8 cellular contexts compared by ENCODE assay signal in the genomic region with DNA sequence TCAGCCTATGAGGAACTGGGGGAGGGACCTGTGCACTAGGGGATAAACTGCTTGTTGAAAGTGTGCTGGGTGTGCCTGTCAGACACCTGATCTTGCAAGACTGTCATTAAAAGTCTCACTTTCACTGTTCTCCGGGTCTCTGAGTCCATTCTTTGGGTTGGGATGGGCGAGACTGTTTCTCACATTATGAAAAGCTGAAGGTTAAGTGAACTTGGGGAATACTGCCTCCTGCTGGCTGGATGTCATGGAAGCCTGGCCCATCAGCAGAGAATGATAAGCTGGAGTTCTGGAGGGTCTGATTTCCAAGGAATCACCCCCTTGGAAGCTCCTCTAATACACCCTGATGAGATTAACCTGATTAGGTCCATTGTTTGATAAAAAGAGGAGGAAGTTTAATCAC. TPM values are rescaled to one million over a fixed set of nuclear protein-coding genes. Genes with fewer than 3 reads are reported as not detected.
DNase-seq lines count a peak whose midpoint lies in the region; ATAC-seq and TF ChIP-seq lines count a peak whose summit lies in the region.

No MANE protein-coding gene starts in this region.

- no peak overlapping the region for H3K9ac ChIP-seq in H9 (ENCODE audit: extremely low read depth, insufficient read length, low read length)

- TF ChIP-seq CTCF in H9 (conservative IDR thresholded peaks at IDR 0.05) (peak; percentile 75), esophagus muscularis mucosa (IDR thresholded peaks at IDR 0.05) (peak in 1 of 3 experiments; percentile 28)

- H3K79me1 ChIP-seq in H9 (ENCODE audit: insufficient read depth, low read depth, low read length, poor library complexity, severe bottlenecking) = no peaks in the 10 kb centered on the region

- H3K36me3 Mint-ChIP-seq in H9 (ENCODE audit: insufficient read depth in 1 of 3, low read depth in 3 of 3) = no peaks in the 10 kb centered on the region; a peak in 1 of 7 replicates

- no peak for TF ChIP-seq EP300 in esophagus muscularis mucosa (IDR thresholded peaks at IDR 0.05)

- peaks cover 85% of the 10 kb centered on the region for H3K27me3 ChIP-seq in H9 (ENCODE audit: insufficient read depth, low read length)
- peaks cover 0 to 37% (median 0%) of the 10 kb centered on the region in 4 donors for H3K27me3 ChIP-seq in esophagus muscularis mucosa

- H2BK12ac ChIP-seq in H9 (ENCODE audit: insufficient read length, low read depth, low read length) = no peak overlapping the region

- H3K27ac Mint-ChIP-seq in H9 = no peak overlapping the region

- no peak overlapping the region for H4K8ac ChIP-seq in H9 (replicated peaks; ENCODE audit: insufficient read length, low read depth, low read length)

- H3K9me3 ChIP-seq in H9 (ENCODE audit: control insufficient read depth, low read depth, low read length) (no peaks in the 10 kb centered on the region), esophagus muscularis mucosa (no peaks in the 10 kb centered on the region)

- H4K91ac ChIP-seq in H9 (ENCODE audit: insufficient read length, low read depth, low read length) = no peak overlapping the region

- no peak overlapping the region for H2AFZ ChIP-seq in H9 (ENCODE audit: low read length)

- no peak overlapping the region for H3K4me3 Mint-ChIP-seq in H9

- TF ChIP-seq POLR2A in esophagus muscularis mucosa (IDR thresholded peaks at IDR 0.05; ENCODE audit: low read depth) = no peak

- H3K23ac ChIP-seq in H9 (ENCODE audit: insufficient read length, low read depth, low read length) = no peak overlapping the region

- H3T11ph ChIP-seq in H9 (ENCODE audit: low read length) = no peak overlapping the region

- no peak overlapping the region for H4K5ac ChIP-seq in H9 (ENCODE audit: insufficient read length, low read depth, low read length)

- H3K4me3 ChIP-seq in esophagus muscularis mucosa = no peak overlapping the region

- no peaks in the 10 kb centered on the region for H3K36me3 ChIP-seq in esophagus muscularis mucosa

- H3K4me1 Mint-ChIP-seq in H9 = peaks cover 0 to 3% of the 10 kb centered on the region in 2 experiments; a peak in 1 of 4 replicates

- H3K4me1 ChIP-seq in H9 (ENCODE audit: insufficient read depth, low read length) (no peaks in the 10 kb centered on the region), esophagus muscularis mucosa (no peaks in the 10 kb centered on the region)

- H3K56ac ChIP-seq in H9 (ENCODE audit: insufficient read length, low read depth, low read length) = no peak overlapping the region

- no CpG with 5 or more reads among the region's 2 CpGs for WGBS in H9 (ENCODE audit: extremely low coverage, insufficient read length, low lambda C conversion rate)
- 14% methylated on average over 2 of the region's 2 CpGs for WGBS in esophagus muscularis mucosa

- H2BK5ac ChIP-seq in H9 (ENCODE audit: insufficient read length, low read length) = no peak overlapping the region

- ATAC-seq in GM21786 (IDR thresholded peaks at IDR 0.05; ENCODE audit: unreplicated experiment) (no peak), GM21367 (IDR thresholded peaks at IDR 0.05; ENCODE audit: unreplicated experiment) (no peak)

- intact Hi-C loops in esophagus muscularis mucosa (cut with DNase I) = no loop called here

- H3K9me3 Mint-ChIP-seq in H9 = peaks cover 0 to 2% of the 10 kb centered on the region in 2 experiments; a peak in 2 of 5 replicates

- no peak overlapping the region for H3K4ac ChIP-seq in H9 (ENCODE audit: low read depth, low read length)

- H3K27me3 Mint-ChIP-seq in H9 (ENCODE audit: low read depth) = peaks cover 100% of the 10 kb centered on the region

- no peak overlapping the region for H3K4me2 ChIP-seq in H9 (ENCODE audit: insufficient read depth, insufficient read length, low read length)

- H3K79me2 ChIP-seq in H9 (ENCODE audit: insufficient read depth, low read length) = no peaks in the 10 kb centered on the region

- H2AK5ac ChIP-seq in H9 (ENCODE audit: insufficient read length, low read length) = no peak overlapping the region

- no peaks in the 10 kb centered on the region for H3K23me2 ChIP-seq in H9 (ENCODE audit: insufficient read length, low read depth, low read length, poor library complexity, severe bottlenecking)

- no peak overlapping the region for H2BK15ac ChIP-seq in H9 (ENCODE audit: low read depth, low read length)

- H2BK20ac ChIP-seq in H9 (ENCODE audit: low read depth, low read length, poor library complexity, severe bottlenecking) = no peak overlapping the region

- no peak overlapping the region for H3K18ac ChIP-seq in H9 (ENCODE audit: insufficient read length, low read depth, low read length)

- no peaks in the 10 kb centered on the region for H4K20me1 ChIP-seq in H9 (ENCODE audit: control insufficient read depth, insufficient read depth, insufficient read length)

- H3K27ac ChIP-seq in H9 (ENCODE audit: insufficient read length, low read depth, low read length) (no peak overlapping the region), esophagus muscularis mucosa (replicated peaks in 1 of 4) (no peak overlapping the region)

- no peak overlapping the region for H3K14ac ChIP-seq in H9 (ENCODE audit: insufficient read depth, low read length)

- H2BK120ac ChIP-seq in H9 (ENCODE audit: low read depth, low read length, poor library complexity, severe bottlenecking) = no peak overlapping the region

- DNase-seq in A172 (ENCODE audit: low spot score) (peak; percentile 1), H9 (peak; percentile 39), esophagus muscularis mucosa (ENCODE audit: extremely low spot score) (peak; percentile 80), islet precursor cell (no peak)
- peak; percentile 71 to 80 for DNase-seq in activated CD4-positive, alpha-beta T cell treated with anti-CD3 and anti-CD28 coated beads, Interleukin-2, amount 50 U/mL, for 48 hours
- peak; percentile 33 to 73 (median 46) for DNase-seq in stimulated activated CD4-positive, alpha-beta T cell treated with anti-CD3 and anti-CD28 coated beads, Interleukin-12 subunit alpha, Interleukin-12 subunit beta, amount 100 ng/mL, for 48 hours (ENCODE audit: low read depth in 2 of 3, low spot score in 1 of 3)

RNA-seq across cellular contexts. Expression of a gene that starts 9.0 kb away (rescaled TPM):
- total RNA-seq in A172 (2014; rRNA removed; shearing (Covaris generic)) = not detected in 2 replicates
- total RNA-seq in H9 (2021) = not detected in 2 replicates
- total RNA-seq in esophagus muscularis mucosa = not detected
